In the genomic region with DNA sequence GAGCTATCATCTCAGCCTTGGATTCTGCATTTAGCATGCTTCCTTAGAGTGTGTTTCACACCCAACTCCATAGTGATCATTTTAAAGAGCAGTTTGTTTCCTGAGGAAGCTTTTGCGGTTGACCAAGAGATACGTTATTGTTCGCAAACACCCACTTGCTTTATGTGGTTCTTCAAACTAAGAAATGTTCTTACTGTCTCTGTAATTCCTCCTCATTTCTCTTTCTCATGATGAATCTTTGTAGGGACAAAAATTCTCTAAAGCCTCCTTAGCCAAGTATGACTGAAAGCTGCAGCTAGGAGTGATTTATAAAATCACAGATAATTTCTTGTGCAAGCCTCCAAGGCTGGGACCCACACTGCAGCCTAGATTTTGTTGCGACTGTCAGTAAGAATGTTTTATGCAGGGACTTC, we compare ENCODE assay signal across 12 cellular contexts.
DNase-seq lines count a peak whose midpoint lies in the region; ATAC-seq and TF ChIP-seq lines count a peak whose summit lies in the region.
"Had no signal": no experiment of that assay in that cellular context is flagged by ENCODE, and none has a peak within 500 bp of the region (broad histone marks: within the 10 kb centered on the region; RNA-seq: fewer than 3 reads in every experiment).

No MANE protein-coding gene starts in this region.

- H3K27me3 ChIP-seq in GM06990 (replicated peaks; ENCODE audit: control insufficient read depth, insufficient read depth, low read length) = no peaks in the 10 kb centered on the region

- peak overlapping the region; percentile 87 to 88 for H3K27ac Mint-ChIP-seq in effector memory CD8-positive, alpha-beta T cell
- H3K27ac Mint-ChIP-seq: progenitor cell of endocrine pancreas had no signal

- TF ChIP-seq CTCF in GM06990 (IDR thresholded peaks at IDR 0.05; ENCODE audit: insufficient read depth, low read length, poor library complexity, severe bottlenecking) = no peak

- H3K36me3 ChIP-seq in GM06990 (ENCODE audit: control insufficient read depth, insufficient read depth, low read length) = no peaks in the 10 kb centered on the region
- H3K36me3 ChIP-seq: left ventricle myocardium inferior had no signal

- peaks cover 4% of the 10 kb centered on the region for H3K36me3 Mint-ChIP-seq in effector memory CD8-positive, alpha-beta T cell (ENCODE audit: insufficient read depth)

- H3K27me3 Mint-ChIP-seq in effector memory CD8-positive, alpha-beta T cell = no peaks in the 10 kb centered on the region

- H3K9me3 Mint-ChIP-seq in effector memory CD8-positive, alpha-beta T cell = no peaks in the 10 kb centered on the region

- peaks cover 28 to 49% of the 10 kb centered on the region in 2 donors for H3K4me1 Mint-ChIP-seq in effector memory CD8-positive, alpha-beta T cell (ENCODE audit: low read depth in 2 of 2)

- peak; percentile 13 for DNase-seq in GM06990 (ENCODE audit: extremely low read depth, insufficient read length)
- peak; percentile 64 for DNase-seq in NOMO-1 treated with DMSO at 0.1 percent for 48 hours (lab: John Stamatoyannopoulos, UW; ENCODE audit: unreplicated experiment)
- DNase-seq in effector memory CD8-positive, alpha-beta T cell = peak; percentile 12 to 27 (median 25)
- DNase-seq in NCI-H187 treated with DMSO at 0.1 percent for 48 hours (lab: John Stamatoyannopoulos, UW) = no peak
- DNase-seq in NCI-H187 (lab: John Stamatoyannopoulos, UW) = no peak
- DNase-seq: foreskin fibroblast, left ventricle myocardium inferior had no signal

- H3K4me3 ChIP-seq in GM06990 (replicated peaks; ENCODE audit: low read depth, low read length) = no peak overlapping the region
- H3K4me3 ChIP-seq: left ventricle myocardium inferior had no signal

- peak overlapping the region; percentile 72 to 77 for H3K4me3 Mint-ChIP-seq in effector memory CD8-positive, alpha-beta T cell

- ATAC-seq in GM21360 (IDR thresholded peaks at IDR 0.05; ENCODE audit: unreplicated experiment) (peak; percentile 59), GM19324 (IDR thresholded peaks at IDR 0.05; ENCODE audit: low FRiP score, unreplicated experiment) (no peak), GM18873 (IDR thresholded peaks at IDR 0.05; ENCODE audit: low FRiP score, unreplicated experiment) (no peak)
- ATAC-seq in effector memory CD8-positive, alpha-beta T cell (replicated peaks) = peak; percentile 94
- ATAC-seq: Right ventricle myocardium inferior had no signal

Comparison
In these comparisons a context has a peak if more than half of its experiments do, and no peak if none do; other contexts are left out.
1. DNase-seq: peak in GM06990 (single experiment), NOMO-1 treated with DMSO at 0.1 percent for 48 hours (single experiment) and effector memory CD8-positive, alpha-beta T cell (3 of 3); none in NCI-H187 treated with DMSO at 0.1 percent for 48 hours (single experiment) and NCI-H187 (0 of 2).
2. ATAC-seq: peak in GM21360 (single experiment) and effector memory CD8-positive, alpha-beta T cell (single experiment); none in GM19324 (single experiment) and GM18873 (single experiment).